21 cellular contexts compared by ENCODE assay signal in genomic region chr4:159555873-159556272, GRCh38.
DNase-seq lines count a peak whose midpoint lies in the region; ATAC-seq, FAIRE-seq and TF ChIP-seq lines count a peak whose summit lies in the region.
"Had no signal": no experiment of that assay in that cellular context is flagged by ENCODE, and none has a peak within 500 bp of the region (broad histone marks: within the 10 kb centered on the region; RNA-seq: fewer than 3 reads in every experiment).

No MANE protein-coding gene starts in this region.

- FAIRE-seq in H1 (lab: Jason Lieb, UNC), result no peak
- FAIRE-seq: GM12892, GM19239 had no signal

- no peaks in the 10 kb centered on the region for H3K27me3 ChIP-seq in A673 (replicated peaks; ENCODE audit: insufficient read depth, low read depth, low read length, poor library complexity)
- no peaks in the 10 kb centered on the region for H3K27me3 ChIP-seq in BLaER1
- no peaks in the 10 kb centered on the region for H3K27me3 ChIP-seq in H1 (replicated peaks in 1 of 4; ENCODE audit: control insufficient read depth in 3 of 4, extremely low read depth in 1 of 4, insufficient read depth in 3 of 4, low read length in 3 of 4)
- H3K27me3 ChIP-seq in gastroesophageal sphincter, result no peaks in the 10 kb centered on the region
- H3K27me3 ChIP-seq: BE2C had no signal

- TF ChIP-seq POLR2A in H1 (IDR thresholded peaks at IDR 0.05; ENCODE audit: control extremely low read depth in 1 of 2, low read depth in 2 of 2, low read length in 2 of 2) (no peak), gastroesophageal sphincter (IDR thresholded peaks at IDR 0.05) (no peak)

- H3K23ac ChIP-seq in H1 (ENCODE audit: insufficient read length), result no peak overlapping the region

- no peaks in the 10 kb centered on the region for H3K9me3 ChIP-seq in A673 (ENCODE audit: low read depth, low read length, poor library complexity, severe bottlenecking)
- H3K9me3 ChIP-seq in BLaER1, result no peaks in the 10 kb centered on the region
- H3K9me3 ChIP-seq in H1 (ENCODE audit: insufficient read depth in 2 of 2, low read depth in 1 of 2, low read length in 1 of 2), result peaks cover 2 to 4% of the 10 kb centered on the region in 2 experiments; a peak in 1 of 4 replicates
- H3K9me3 ChIP-seq in gastroesophageal sphincter, result no peaks in the 10 kb centered on the region
- H3K9me3 ChIP-seq: BE2C had no signal

- DNase-seq in A673 (ENCODE audit: low spot score), result peak; percentile 63
- DNase-seq in NCI-H69 (lab: John Stamatoyannopoulos, UW), result peak; percentile 11
- no peak for DNase-seq in H1 (ENCODE audit: low read depth in 1 of 2, low spot score in 2 of 2)
- DNase-seq in WTC11 (ENCODE audit: low spot score), result no peak
- no peak for DNase-seq in AML-193 (lab: John Stamatoyannopoulos, UW)
- DNase-seq: BE2C; C1 segment of cervical spinal cord; Calu3; CD4-positive, alpha-beta memory T cell; COR-L47; DMS53; DMS79 treated with DMSO at 0.1 percent for 48 hours; GF-D8; H7; HCEC 1CT had no signal

- TF ChIP-seq CTCF in A673 (conservative IDR thresholded peaks at IDR 0.05; ENCODE audit: low read depth, low read length), result no peak
- no peak for TF ChIP-seq CTCF in H1 (IDR thresholded peaks at IDR 0.05; ENCODE audit: control extremely low read depth in 1 of 3, insufficient read depth in 1 of 3, low read depth in 1 of 3, low read length in 3 of 3)
- no peak for TF ChIP-seq CTCF in WTC11 (IDR thresholded peaks at IDR 0.05)
- TF ChIP-seq CTCF in gastroesophageal sphincter (IDR thresholded peaks at IDR 0.05), result no peak

- H2BK120ac ChIP-seq in H1 (replicated peaks; ENCODE audit: low read depth, low read length), result no peak overlapping the region

- no peaks in the 10 kb centered on the region for H3K79me2 ChIP-seq in H1 (ENCODE audit: control insufficient read depth in 1 of 2, insufficient read depth in 2 of 2, low read length in 2 of 2)

- H3K4me1 Mint-ChIP-seq in WTC11, result peaks cover 17% of the 10 kb centered on the region
- H3K4me1 Mint-ChIP-seq: CD4-positive, alpha-beta memory T cell had no signal

- H3K4me2 ChIP-seq in BLaER1 (peak overlapping the region; percentile 6; the same call in 1 of the 2 replicates), H1 (ENCODE audit: insufficient read depth in 1 of 2, low read depth in 2 of 2, low read length in 2 of 2) (no peak overlapping the region)
- H3K4me2 ChIP-seq: GM23338 had no signal

- H2AFZ ChIP-seq in H1 (ENCODE audit: low read length), result no peak overlapping the region
- H2AFZ ChIP-seq: GM23338 had no signal

- intact Hi-C loops in A673 (cut with micrococcal nuclease; ENCODE audit: unreplicated experiment), result no loop called here

- no peaks in the 10 kb centered on the region for H3K27me3 Mint-ChIP-seq in WTC11 (ENCODE audit: low read depth)

- no peak overlapping the region for H4K91ac ChIP-seq in H1 (replicated peaks; ENCODE audit: insufficient read length, low read length)

- H3K4me1 ChIP-seq in A673 (ENCODE audit: insufficient read depth, low read length, poor library complexity, severe bottlenecking) (peaks cover 12% of the 10 kb centered on the region), BLaER1 (peaks cover 5% of the 10 kb centered on the region; the same call in 1 of the 2 replicates), H1 (replicated peaks in 1 of 4; ENCODE audit: control insufficient read depth in 3 of 4, insufficient read depth in 4 of 4, low read length in 3 of 4) (no peaks in the 10 kb centered on the region), gastroesophageal sphincter (no peaks in the 10 kb centered on the region)

- peaks cover 31% of the 10 kb centered on the region for H3K9me3 Mint-ChIP-seq in WTC11

- no peak overlapping the region for H3K4ac ChIP-seq in H1 (replicated peaks; ENCODE audit: insufficient read length, low read depth, low read length)

- TF ChIP-seq EP300 in H1 (IDR thresholded peaks at IDR 0.05; ENCODE audit: borderline replicate concordance in 1 of 2, low read depth in 2 of 2, low read length in 2 of 2), result no peak
- no peak for TF ChIP-seq EP300 in gastroesophageal sphincter (IDR thresholded peaks at IDR 0.05)

- no peak overlapping the region for H3K56ac ChIP-seq in H1 (replicated peaks; ENCODE audit: insufficient read length, low read depth, low read length)

- H3K18ac ChIP-seq in H1 (ENCODE audit: extremely low read depth, low read length), result no peak overlapping the region

- no peak overlapping the region for H2AK5ac ChIP-seq in H1 (ENCODE audit: low read depth, low read length)

- H3K27ac Mint-ChIP-seq in WTC11, result no peak overlapping the region
- H3K27ac Mint-ChIP-seq: CD4-positive, alpha-beta memory T cell; GM23338 had no signal

- H3K36me3 ChIP-seq in A673 (ENCODE audit: insufficient read depth, low read length, poor library complexity, severe bottlenecking), result no peaks in the 10 kb centered on the region
- H3K36me3 ChIP-seq in BLaER1, result no peaks in the 10 kb centered on the region
- H3K36me3 ChIP-seq in H1 (ENCODE audit: control insufficient read depth in 2 of 4, insufficient read depth in 4 of 4, low read length in 3 of 4), result no peaks in the 10 kb centered on the region
- no peaks in the 10 kb centered on the region for H3K36me3 ChIP-seq in gastroesophageal sphincter
- H3K36me3 ChIP-seq: BE2C had no signal

- no peak overlapping the region for H2BK12ac ChIP-seq in H1 (ENCODE audit: low read depth, low read length)

- H3K9ac ChIP-seq in BLaER1 (no peak overlapping the region), H1 (replicated peaks in 1 of 4; ENCODE audit: extremely low read depth in 1 of 4, low read depth in 3 of 4, low read length in 3 of 4) (no peak overlapping the region)

- no peak overlapping the region for H4K8ac ChIP-seq in H1 (ENCODE audit: extremely low read depth, insufficient read depth, low read length)

- H3K27ac ChIP-seq in A673 (ENCODE audit: low read depth, low read length, poor library complexity, severe bottlenecking), result no peak overlapping the region
- no peak overlapping the region for H3K27ac ChIP-seq in BLaER1
- H3K27ac ChIP-seq in H1 (ENCODE audit: low read depth, low read length), result no peak overlapping the region
- no peak overlapping the region for H3K27ac ChIP-seq in gastroesophageal sphincter

- H3K4me3 Mint-ChIP-seq in WTC11, result no peak overlapping the region
- H3K4me3 Mint-ChIP-seq: CD4-positive, alpha-beta memory T cell; GM23338 had no signal

- no peaks in the 10 kb centered on the region for H3K36me3 Mint-ChIP-seq in WTC11
- H3K36me3 Mint-ChIP-seq: CD4-positive, alpha-beta memory T cell had no signal

- no peak for TF ChIP-seq RAD21 in H1 (IDR thresholded peaks at IDR 0.05 in 1 of 2, conservative IDR thresholded peaks at IDR 0.05 in 1 of 2; ENCODE audit: low read depth in 2 of 2, low read length in 2 of 2)

- H3K14ac ChIP-seq in H1 (ENCODE audit: insufficient read length), result no peak overlapping the region

- no peaks in the 10 kb centered on the region for H3K23me2 ChIP-seq in H1 (ENCODE audit: low read depth, low read length)

- no peak overlapping the region for H2BK5ac ChIP-seq in H1 (ENCODE audit: low read depth, low read length)

- H4K5ac ChIP-seq in H1 (ENCODE audit: insufficient read length, low read depth, low read length), result no peak overlapping the region

- BruUV-seq in A673 (replicated peaks; lab: Mats Ljungman, UMichigan), result no TSS peak

- ATAC-seq in WTC11 (no peak), gastroesophageal sphincter (no peak), GM21423 (IDR thresholded peaks at IDR 0.05; ENCODE audit: unreplicated experiment) (no peak)
- ATAC-seq: GM23338 had no signal

- H3K4me3 ChIP-seq in A673 (ENCODE audit: low read depth, low read length, poor library complexity, severe bottlenecking) (no peak overlapping the region), BLaER1 (no peak overlapping the region), H1 (ENCODE audit: extremely low read depth in 1 of 4, insufficient read depth in 2 of 4, low read depth in 3 of 4, low read length in 4 of 4) (no peak overlapping the region), gastroesophageal sphincter (no peak overlapping the region)
- H3K4me3 ChIP-seq: GM23338 had no signal

- H3K79me1 ChIP-seq in H1 (ENCODE audit: low read depth, low read length), result no peaks in the 10 kb centered on the region

- H2BK15ac ChIP-seq in H1 (ENCODE audit: low read length), result no peak overlapping the region

- H2BK20ac ChIP-seq in H1 (ENCODE audit: low read length), result peak overlapping the region; percentile 37; the same call in 1 of the 2 replicates

- POLR2A ChIA-PET in A673 (lab: Charles Lee; ENCODE audit: low non-redundant PET), result no interaction called here
- POLR2A ChIA-PET in H1 (lab: Charles Lee; ENCODE audit: partially characterized antibody), result no interaction called here
- POLR2A ChIA-PET in WTC11 (lab: Charles Lee), result no interaction called here

- H4K20me1 ChIP-seq in BLaER1, result no peaks in the 10 kb centered on the region
- no peaks in the 10 kb centered on the region for H4K20me1 ChIP-seq in H1 (replicated peaks in 1 of 2; ENCODE audit: control insufficient read depth in 1 of 2, insufficient read depth in 2 of 2, low read length in 2 of 2)

- CTCF ChIA-PET in A673 (lab: Charles Lee), result no interaction called here
- CTCF ChIA-PET in H1 (lab: Charles Lee; ENCODE audit: partially characterized antibody), result interaction anchor here (1.1 kb wide), 1 partner anchor 14 kb away, joined by 3 read pairs; no protein-coding TSS in a partner anchor
- CTCF ChIA-PET in WTC11 (lab: Charles Lee), result no interaction called here

TF ChIP-seq in H1, 55 proteins besides CTCF, POLR2A, EP300 and RAD21 (continues in another document):
- TF ChIP-seq ZNF274 (IDR thresholded peaks at IDR 0.05; ENCODE audit: borderline replicate concordance, extremely low read depth, low read length), result no peak
- no peak for TF ChIP-seq TAF1 (IDR thresholded peaks at IDR 0.05; ENCODE audit: low read depth, low read length)
- no peak for TF ChIP-seq BCL11A (IDR thresholded peaks at IDR 0.05; ENCODE audit: low read depth in 2 of 2, low read length in 2 of 2)
- no peak for TF ChIP-seq E2F6 (IDR thresholded peaks at IDR 0.05)

TF ChIP-seq in WTC11, 78 proteins besides CTCF, POLR2A, EP300 and RAD21 (continues in another document):
- no peak for TF ChIP-seq TP53 (CRISPR knock-in tag; IDR thresholded peaks at IDR 0.05)
- TF ChIP-seq TEAD4 (CRISPR knock-in tag; IDR thresholded peaks at IDR 0.05), result no peak
- no peak for TF ChIP-seq ZNF416 (CRISPR knock-in tag; IDR thresholded peaks at IDR 0.05)

Comparison
In these comparisons a context has a peak if more than half of its experiments do, and no peak if none do; other contexts are left out.
1. DNase-seq: peak in A673 (single experiment) and NCI-H69 (single experiment); none in H1 (0 of 2), WTC11 (single experiment) and AML-193 (0 of 2).